ENCODE assay signal across 1 cellular context in genomic region chr11:61083601-61084147, GRCh38.
TF ChIP-seq lines count a peak whose summit lies in the region.

No MANE protein-coding gene starts in this region.

TF ChIP-seq in HCT116, 20 proteins besides CTCF, POLR2A, EP300 and RAD21 (continued from another document):
- TF ChIP-seq REST (IDR thresholded peaks at IDR 0.05; ENCODE audit: low read depth) (no peak), SP1 (IDR thresholded peaks at IDR 0.05; ENCODE audit: low read depth) (no peak), POLR2AphosphoS5 (IDR thresholded peaks at IDR 0.05; ENCODE audit: low read depth, low read length) (no peak), ELF1 (IDR thresholded peaks at IDR 0.05; ENCODE audit: borderline replicate concordance, low read depth) (no peak), SIN3A (IDR thresholded peaks at IDR 0.05; ENCODE audit: low read depth) (no peak), ZNF274 (IDR thresholded peaks at IDR 0.05; ENCODE audit: low read depth, low read length) (no peak)
